25 cellular contexts compared by ENCODE assay signal in genomic region chr19:31318790-31319189, GRCh38.
"Had no signal": no experiment of that assay in that cellular context is flagged by ENCODE, and none has a peak within 500 bp of the region (broad histone marks: within the 10 kb centered on the region; RNA-seq: fewer than 3 reads in every experiment).

No MANE protein-coding gene starts in this region.

- H3K27ac Mint-ChIP-seq: activated naive CD8-positive, alpha-beta T cell; activated T-cell treated with anti-CD3 and anti-CD28 coated beads, Interleukin-2, amount 50 U/mL, for 24 hours; activated T-helper 2 cell treated with anti-CD3 and anti-CD28 coated beads, Interferon-gamma antibody, Interleukin-2, Interleukin-4, amounts not matched to agents 10 μg/mL and 5 μg/mL and 100 μg/mL, durations not matched to agents 14 hours and 24 hours and 36 hours; effector memory CD8-positive, alpha-beta T cell; naive thymus-derived CD4-positive, alpha-beta T cell; progenitor cell of endocrine pancreas; stimulated activated naive CD8-positive, alpha-beta T cell treated with anti-CD3 and anti-CD28 coated beads, Interleukin-15, Interleukin-2, amounts not matched to agents 100 ng/mL and 50 ng/mL, for 24 hours had no signal

- H3K9me3 ChIP-seq: adrenal gland, ascending aorta, esophagus squamous epithelium, gastroesophageal sphincter, heart left ventricle, lower lobe of right lung, tibial artery had no signal

- H3K27me3 ChIP-seq: adrenal gland, ascending aorta, esophagus squamous epithelium, gastroesophageal sphincter, heart left ventricle, tibial artery had no signal

- H3K36me3 ChIP-seq: adrenal gland, ascending aorta, esophagus squamous epithelium, gastroesophageal sphincter, lower lobe of right lung, tibial artery had no signal

- H3K27ac ChIP-seq: adrenal gland, ascending aorta, esophagus squamous epithelium, gastroesophageal sphincter, heart left ventricle, lower lobe of right lung, tibial artery had no signal

- H3K4me3 ChIP-seq: adrenal gland, ascending aorta, esophagus squamous epithelium, gastroesophageal sphincter, heart left ventricle, lower lobe of right lung, tibial artery had no signal

- FAIRE-seq: colon had no signal

- H3K4me1 Mint-ChIP-seq: central memory CD8-positive, alpha-beta T cell had no signal

- H3K4me3 Mint-ChIP-seq: activated naive CD8-positive, alpha-beta T cell; activated T-cell treated with anti-CD3 and anti-CD28 coated beads, Interleukin-2, amount 50 U/mL, for 24 hours; central memory CD8-positive, alpha-beta T cell; effector memory CD8-positive, alpha-beta T cell; naive thymus-derived CD4-positive, alpha-beta T cell; stimulated activated naive CD8-positive, alpha-beta T cell treated with anti-CD3 and anti-CD28 coated beads, Interleukin-15, Interleukin-2, amounts not matched to agents 100 ng/mL and 50 ng/mL, for 24 hours had no signal

- DNase-seq: activated CD8-positive, alpha-beta memory T cell treated with anti-CD3 and anti-CD28 coated beads for 24 hours; activated CD8-positive, alpha-beta memory T cell treated with anti-CD3 and anti-CD28 coated beads, Interleukin-2, amount 50 U/mL, for 4 hours; activated naive CD4-positive, alpha-beta T cell; activated T-cell treated with anti-CD3 and anti-CD28 coated beads, Interleukin-2, amount 50 U/mL, for 24 hours; effector memory CD8-positive, alpha-beta T cell; esophagus squamous epithelium; heart left ventricle; islet precursor cell; left colon; lower lobe of right lung; naive thymus-derived CD4-positive, alpha-beta T cell; stimulated activated CD4-positive, alpha-beta T cell treated with anti-CD3 and anti-CD28 coated beads, Interleukin-12 subunit alpha, Interleukin-12 subunit beta, amount 100 ng/mL, for 4 hours; stimulated activated CD4-positive, alpha-beta T cell treated with anti-CD3 and anti-CD28 coated beads, Interleukin-4, amount 100 ng/mL, for 4 hours; substantia nigra; T-helper 1 cell; tibial artery had no signal

- ATAC-seq: effector memory CD8-positive, alpha-beta T cell; gastroesophageal sphincter; heart left ventricle; left colon; lower lobe of right lung; naive thymus-derived CD4-positive, alpha-beta T cell had no signal

- H3K27me3 Mint-ChIP-seq: activated T-cell treated with anti-CD3 and anti-CD28 coated beads, Interleukin-2, amount 50 U/mL, for 24 hours had no signal

- H3K9me3 Mint-ChIP-seq: activated T-cell treated with anti-CD3 and anti-CD28 coated beads, Interleukin-2, amount 50 U/mL, for 24 hours; activated T-helper 2 cell treated with anti-CD3 and anti-CD28 coated beads, Interferon-gamma antibody, Interleukin-2, Interleukin-4, amounts not matched to agents 10 μg/mL and 5 μg/mL and 100 μg/mL, durations not matched to agents 14 hours and 24 hours and 36 hours; central memory CD8-positive, alpha-beta T cell; effector memory CD8-positive, alpha-beta T cell; naive thymus-derived CD4-positive, alpha-beta T cell; stimulated activated naive CD8-positive, alpha-beta T cell treated with anti-CD3 and anti-CD28 coated beads, Interleukin-15, Interleukin-2, amounts not matched to agents 100 ng/mL and 50 ng/mL, for 24 hours had no signal

- H3K36me3 Mint-ChIP-seq: activated naive CD8-positive, alpha-beta T cell; naive thymus-derived CD4-positive, alpha-beta T cell had no signal
